In genomic region chrX:132169554-132169953, GRCh38 we compare ENCODE assay signal across 25 cellular contexts. TPM values are rescaled to one million over a fixed set of nuclear protein-coding genes. Genes with fewer than 3 reads are reported as not detected.
DNase-seq lines count a peak whose midpoint lies in the region; TF ChIP-seq lines count a peak whose summit lies in the region.
"Had no signal": no experiment of that assay in that cellular context is flagged by ENCODE, and none has a peak within 500 bp of the region (broad histone marks: within the 10 kb centered on the region; RNA-seq: fewer than 3 reads in every experiment).

No MANE protein-coding gene starts in this region.

- TF ChIP-seq CTCF in esophagus muscularis mucosa (IDR thresholded peaks at IDR 0.05): no peak

- WGBS in trophoblast cell (ENCODE audit: extremely low coverage, insufficient coverage, insufficient read length): no CpG with 5 or more reads among the region's 3 CpGs
- WGBS in esophagus muscularis mucosa: 65% methylated on average over 3 of the region's 3 CpGs

- no peak overlapping the region for H4K12ac ChIP-seq in trophoblast cell (ENCODE audit: low read depth, low read length)

- H3K14ac ChIP-seq in trophoblast cell (ENCODE audit: low read length): no peak overlapping the region

- H3K4me1 ChIP-seq in trophoblast cell (ENCODE audit: control insufficient read depth in 1 of 2, insufficient read depth in 2 of 2, low read length in 2 of 2) (peaks cover 0 to 3% of the 10 kb centered on the region in 2 experiments), esophagus muscularis mucosa (no peaks in the 10 kb centered on the region)
- H3K4me1 ChIP-seq: ascending aorta, Caco-2, right atrium auricular region had no signal

- no peaks in the 10 kb centered on the region for H3K27me3 ChIP-seq in trophoblast cell (ENCODE audit: insufficient read depth, low read length)
- H3K27me3 ChIP-seq in esophagus muscularis mucosa: no peaks in the 10 kb centered on the region
- H3K27me3 ChIP-seq: ascending aorta, ovary, right atrium auricular region had no signal

- H2AK5ac ChIP-seq in trophoblast cell (ENCODE audit: low read length): no peak overlapping the region

- no peaks in the 10 kb centered on the region for H3K79me1 ChIP-seq in trophoblast cell (ENCODE audit: low read length)

- H2AFZ ChIP-seq in trophoblast cell (ENCODE audit: insufficient read depth, low read length, poor library complexity): no peak overlapping the region

- no peak overlapping the region for H2BK12ac ChIP-seq in trophoblast cell (ENCODE audit: low read length)

- DNase-seq in NCI-H1417 (lab: John Stamatoyannopoulos, UW) (peak in 2 of 3 experiments; percentile 59 to 89), NCI-H345 treated with DMSO at 0.1 percent for 48 hours (lab: John Stamatoyannopoulos, UW; ENCODE audit: unreplicated experiment) (peak; percentile 23), RPMI8226 (peak; percentile 71), trophoblast cell (peak; percentile 7 to 35), esophagus muscularis mucosa (ENCODE audit: extremely low spot score) (no peak)
- DNase-seq in activated CD4-positive, alpha-beta T cell treated with anti-CD3 and anti-CD28 coated beads for 1 hour: no peak
- no peak for DNase-seq in activated T-cell treated with anti-CD3 and anti-CD28 coated beads, Interleukin-2, amount 50 U/mL, for 48 hours
- DNase-seq: activated CD4-positive, alpha-beta T cell treated with anti-CD3 and anti-CD28 coated beads for 4 hours; activated gamma-delta T cell; activated naive CD8-positive, alpha-beta T cell treated with anti-CD3 and anti-CD28 coated beads, Interleukin-2, amount 10 ng/mL, durations not matched to agents 7 days and 5 days; activated T-cell treated with anti-CD3 and anti-CD28 coated beads for 4 hours; C1 segment of cervical spinal cord; Caco-2; cortex of kidney; mammary epithelial cell; NCI-H187; nephron progenitor cell; ovary; stimulated activated CD4-positive, alpha-beta T cell treated with anti-CD3 and anti-CD28 coated beads, Interleukin-2, amount 100 ng/mL, for 48 hours had no signal

- no peak overlapping the region for H3K9ac ChIP-seq in trophoblast cell (ENCODE audit: low read length)

- H3K23ac ChIP-seq in trophoblast cell (ENCODE audit: low read length): no peak overlapping the region

- no peak overlapping the region for H2BK5ac ChIP-seq in trophoblast cell (ENCODE audit: low read depth, low read length, poor library complexity)

- H3K4me2 ChIP-seq in trophoblast cell (ENCODE audit: low read length): no peak overlapping the region

- H2BK120ac ChIP-seq in trophoblast cell (ENCODE audit: insufficient read depth, low read length, poor library complexity): no peak overlapping the region

- intact Hi-C loops in esophagus muscularis mucosa (cut with DNase I): no loop called here

- no peaks in the 10 kb centered on the region for H3K79me2 ChIP-seq in trophoblast cell (ENCODE audit: control insufficient read depth, insufficient read depth, low read length, poor library complexity)

- no peak overlapping the region for H3K4ac ChIP-seq in trophoblast cell (ENCODE audit: low read depth, low read length)

- H4K91ac ChIP-seq in trophoblast cell (ENCODE audit: low read depth, low read length): no peak overlapping the region

- no peak overlapping the region for H3K18ac ChIP-seq in trophoblast cell (ENCODE audit: low read length)

- H3K4me3 ChIP-seq in trophoblast cell (ENCODE audit: low read depth, low read length): no peak overlapping the region
- no peak overlapping the region for H3K4me3 ChIP-seq in esophagus muscularis mucosa
- H3K4me3 ChIP-seq: ascending aorta, GM12878, K562, ovary, right atrium auricular region had no signal

- TF ChIP-seq EP300 in esophagus muscularis mucosa (IDR thresholded peaks at IDR 0.05): no peak

- H4K8ac ChIP-seq in trophoblast cell (ENCODE audit: low read depth, low read length): no peak overlapping the region

- H3K36me3 ChIP-seq in trophoblast cell (ENCODE audit: control insufficient read depth in 1 of 2, insufficient read depth in 2 of 2, low read length in 2 of 2): no peaks in the 10 kb centered on the region
- H3K36me3 ChIP-seq in esophagus muscularis mucosa: no peaks in the 10 kb centered on the region
- H3K36me3 ChIP-seq: ascending aorta, ovary, right atrium auricular region had no signal

- no peak for TF ChIP-seq POLR2A in esophagus muscularis mucosa (IDR thresholded peaks at IDR 0.05; ENCODE audit: low read depth)

- H3K27ac ChIP-seq in trophoblast cell (ENCODE audit: low read depth, low read length): no peak overlapping the region
- H3K27ac ChIP-seq in esophagus muscularis mucosa (replicated peaks in 1 of 4): no peak overlapping the region
- H3K27ac ChIP-seq: ascending aorta, ovary, right atrium auricular region had no signal

- H3K9me3 ChIP-seq in trophoblast cell (ENCODE audit: insufficient read depth, low read depth, low read length): no peaks in the 10 kb centered on the region
- H3K9me3 ChIP-seq in esophagus muscularis mucosa: peaks cover 0 to 8% (median 3%) of the 10 kb centered on the region in 4 donors
- H3K9me3 ChIP-seq: Caco-2, ovary had no signal

RNA-seq across cellular contexts. Expression of gene FRMD7, which starts 41.7 kb away (rescaled TPM):
- 0.14 and 0.18 TPM in 2 replicates for polyA plus RNA-seq in trophoblast cell (2013)
- not detected for total RNA-seq in esophagus muscularis mucosa
- total RNA-seq: activated naive CD8-positive, alpha-beta T cell treated with anti-CD3 and anti-CD28 coated beads, Interleukin-2, amount 10 ng/mL, durations not matched to agents 7 days and 5 days; ascending aorta; Caco-2; esophagus mucosa; GM12878; HT-29; K562; right atrium auricular region had no signal
- polyA plus RNA-seq: mammary epithelial cell had no signal

RNA-seq across cellular contexts. Expression of gene RAP2C, which starts 49.7 kb away (rescaled TPM):
- 25.1 and 26.9 TPM in 2 replicates for polyA plus RNA-seq in trophoblast cell (2013)
- 10 to 100 TPM; 12.0 to 13.9 (median 13.3) TPM for total RNA-seq in esophagus muscularis mucosa

Comparison
In these comparisons a context has a peak if more than half of its experiments do, and no peak if none do; other contexts are left out.
1. DNase-seq: peak in NCI-H1417 (2 of 3), NCI-H345 treated with DMSO at 0.1 percent for 48 hours (single experiment), RPMI8226 (single experiment) and trophoblast cell (2 of 2); none in activated CD4-positive, alpha-beta T cell treated with anti-CD3 and anti-CD28 coated beads for 1 hour (single experiment), esophagus muscularis mucosa (single experiment) and activated T-cell treated with anti-CD3 and anti-CD28 coated beads, Interleukin-2, amount 50 U/mL, for 48 hours (0 of 2).